ENCODE assay signal across 2 cellular contexts in genomic region chr5:137345396-137345795, GRCh38.
TF ChIP-seq lines count a peak whose summit lies in the region.

No MANE protein-coding gene starts in this region.

TF ChIP-seq in WTC11, 78 proteins besides CTCF, POLR2A, EP300 and RAD21 (continued from another document):
- TF ChIP-seq E2F5 (CRISPR knock-in tag; IDR thresholded peaks at IDR 0.05), result no peak
- TF ChIP-seq SMAD4 (CRISPR knock-in tag; IDR thresholded peaks at IDR 0.05), result no peak
- TF ChIP-seq ZNF532 (CRISPR knock-in tag; IDR thresholded peaks at IDR 0.05; ENCODE audit: borderline replicate concordance), result no peak
- no peak for TF ChIP-seq E2F4 (CRISPR knock-in tag; IDR thresholded peaks at IDR 0.05; ENCODE audit: borderline replicate concordance, low read depth)
- no peak for TF ChIP-seq USF1 (CRISPR knock-in tag; IDR thresholded peaks at IDR 0.05)
- TF ChIP-seq ATF2 (CRISPR knock-in tag; IDR thresholded peaks at IDR 0.05; ENCODE audit: borderline replicate concordance, low read depth), result no peak
- no peak for TF ChIP-seq ZNF317 (CRISPR knock-in tag; IDR thresholded peaks at IDR 0.05; ENCODE audit: borderline replicate concordance, low read depth)
- no peak for TF ChIP-seq ZBTB43 (CRISPR knock-in tag; IDR thresholded peaks at IDR 0.05)
- TF ChIP-seq MAX (CRISPR knock-in tag; IDR thresholded peaks at IDR 0.05), result no peak
- TF ChIP-seq USF2 (CRISPR knock-in tag; IDR thresholded peaks at IDR 0.05), result no peak

TF ChIP-seq in GM23338, 12 proteins besides CTCF, POLR2A, EP300 and RAD21 (continued from another document):
- TF ChIP-seq ZNF462 (CRISPR knock-in tag; IDR thresholded peaks at IDR 0.05), result no peak
- no peak for TF ChIP-seq REST (IDR thresholded peaks at IDR 0.05; ENCODE audit: unreplicated experiment)
- no peak for TF ChIP-seq EZH2phosphoT487 (IDR thresholded peaks at IDR 0.05; ENCODE audit: unreplicated experiment)
- TF ChIP-seq CREB1 (CRISPR knock-in tag; IDR thresholded peaks at IDR 0.05; ENCODE audit: low read depth), result no peak
TF ChIP-seq in GM23338: peak in this region for 0.
